In the genomic region with DNA sequence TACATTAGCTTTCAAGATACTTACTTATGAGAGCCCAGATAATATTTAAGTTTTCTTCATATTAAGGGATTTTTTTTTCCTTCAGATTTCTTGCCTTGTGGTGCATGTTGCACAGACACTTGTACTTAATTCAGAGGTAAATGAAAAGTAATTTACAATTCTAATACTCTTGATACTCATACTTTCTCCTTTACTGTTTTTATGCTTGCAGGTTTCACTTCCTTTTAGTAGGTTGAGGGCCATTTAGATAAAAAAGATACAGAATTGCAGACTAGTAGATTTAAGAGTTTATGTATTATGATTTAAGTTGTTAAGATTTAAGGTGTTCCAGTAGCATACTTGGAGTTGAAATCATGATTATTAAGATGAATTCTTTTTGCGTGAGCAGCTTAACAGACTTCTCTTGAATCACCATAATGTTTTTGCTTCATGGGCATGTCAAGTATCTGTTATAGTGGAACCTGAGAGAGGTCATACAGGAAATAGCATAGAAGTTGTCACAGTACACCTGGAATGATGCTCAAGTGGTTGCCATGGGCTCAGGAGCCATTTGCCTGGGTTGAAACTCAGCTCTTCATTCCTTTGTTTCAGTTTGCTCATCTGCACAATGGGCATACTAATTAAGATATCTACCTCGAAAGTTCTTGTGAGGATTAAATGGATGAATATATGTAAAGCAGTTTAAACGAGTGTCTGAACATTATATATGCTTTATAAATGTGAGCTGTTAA, we compare ENCODE assay signal across 20 cellular contexts.
DNase-seq lines count a peak whose midpoint lies in the region; ATAC-seq, FAIRE-seq and TF ChIP-seq lines count a peak whose summit lies in the region.
"Had no signal": no experiment of that assay in that cellular context is flagged by ENCODE, and none has a peak within 500 bp of the region (broad histone marks: within the 10 kb centered on the region; RNA-seq: fewer than 3 reads in every experiment).

No MANE protein-coding gene starts in this region.

- H3K9me3 ChIP-seq in sigmoid colon = no peaks in the 10 kb centered on the region
- H3K9me3 ChIP-seq in GM23248 (ENCODE audit: low read depth) = no peaks in the 10 kb centered on the region
- H3K9me3 ChIP-seq: BLaER1 treated with 17β-estradiol and CSF1 and Interleukin-3, amounts not matched to agents 10 nM and 100 nM; colonic mucosa; esophagus squamous epithelium; right atrium auricular region had no signal

- H4K20me1 ChIP-seq in GM23248 (ENCODE audit: insufficient read depth) = no peaks in the 10 kb centered on the region
- H4K20me1 ChIP-seq: BLaER1 treated with 17β-estradiol and CSF1 and Interleukin-3, amounts not matched to agents 10 nM and 100 nM had no signal

- H3K27me3 ChIP-seq in sigmoid colon (no peaks in the 10 kb centered on the region), GM23248 (replicated peaks; ENCODE audit: insufficient read depth) (no peaks in the 10 kb centered on the region)
- H3K27me3 ChIP-seq: BLaER1 treated with 17β-estradiol and CSF1 and Interleukin-3, amounts not matched to agents 10 nM and 100 nM; colonic mucosa; esophagus squamous epithelium; hepatocyte; right atrium auricular region had no signal

- ATAC-seq in GM18858 (IDR thresholded peaks at IDR 0.05; ENCODE audit: unreplicated experiment) (peak; percentile 73), HG02938 (IDR thresholded peaks at IDR 0.05; ENCODE audit: unreplicated experiment) (peak; percentile 79)
- ATAC-seq: left ventricle myocardium superior, natural killer cell had no signal

- peak; percentile 90 for FAIRE-seq in islet of Langerhans (lab: Jason Lieb, UNC)

- no peak overlapping the region for H2AFZ ChIP-seq in GM23248
- H2AFZ ChIP-seq: hepatocyte had no signal

- H3K4me2 ChIP-seq in GM23248 (ENCODE audit: unreplicated experiment) = no peak overlapping the region
- H3K4me2 ChIP-seq: BLaER1 treated with 17β-estradiol and CSF1 and Interleukin-3, amounts not matched to agents 10 nM and 100 nM; hepatocyte had no signal

- no peak for TF ChIP-seq EP300 in sigmoid colon (IDR thresholded peaks at IDR 0.05)

- WGBS in sigmoid colon, 2 donors = 87 to 95% methylated on average over 3 of the region's 3 CpGs
- WGBS in GM23248 (ENCODE audit: low coverage in 1 of 2, low lambda C conversion rate in 2 of 2, missing lambda C conversion rate in 2 of 2), 2 experiments = 90 to 93% methylated on average over 3 of the region's 3 CpGs

- in situ Hi-C loops in GM23248 (cut with MboI) = no loop called here

- H3K9ac ChIP-seq in GM23248 = no peak overlapping the region
- H3K9ac ChIP-seq: BLaER1 treated with 17β-estradiol and CSF1 and Interleukin-3, amounts not matched to agents 10 nM and 100 nM had no signal

- no peaks in the 10 kb centered on the region for H3F3A ChIP-seq in GM23248 (ENCODE audit: insufficient read depth)

- H3K4me1 ChIP-seq in sigmoid colon (peaks cover 0 to 18% (median 7%) of the 10 kb centered on the region in 4 donors), GM23248 (ENCODE audit: insufficient read depth) (no peaks in the 10 kb centered on the region)
- H3K4me1 ChIP-seq: BLaER1 treated with 17β-estradiol and CSF1 and Interleukin-3, amounts not matched to agents 10 nM and 100 nM; colonic mucosa; esophagus squamous epithelium had no signal

- no peaks in the 10 kb centered on the region for H3K79me2 ChIP-seq in GM23248 (ENCODE audit: insufficient read depth)
- H3K79me2 ChIP-seq: hepatocyte had no signal

- TF ChIP-seq CTCF in sigmoid colon (IDR thresholded peaks at IDR 0.05) = no peak

- TF ChIP-seq POLR2A in sigmoid colon (IDR thresholded peaks at IDR 0.05) = no peak

- intact Hi-C loops in sigmoid colon (cut with DNase I) = no loop called here

- DNase-seq in NCI-H2029 (lab: John Stamatoyannopoulos, UW) (peak; percentile 22), D341Med (ENCODE audit: low spot score) (no peak), sigmoid colon (no peak), GM23248 (no peak)
- no peak for DNase-seq in activated CD4-positive, alpha-beta T cell treated with anti-CD3 and anti-CD28 coated beads, Interleukin-2, amount 50 U/mL, for 48 hours
- DNase-seq: activated CD4-positive, alpha-beta T cell treated with anti-CD3 and anti-CD28 coated beads, Interleukin-2, amount 10 ng/mL, durations not matched to agents 7 days and 5 days; colonic mucosa; esophagus squamous epithelium; left ventricle myocardium superior; natural killer cell; NCI-H446; stimulated activated CD4-positive, alpha-beta T cell treated with anti-CD3 and anti-CD28 coated beads, Interleukin-4, amount 100 ng/mL, for 4 hours; stimulated activated naive CD4-positive, alpha-beta T cell treated with Interleukin-2 at 50 U/mL for 16 hours had no signal

- H3K9me2 ChIP-seq in GM23248 (ENCODE audit: insufficient read depth) = no peaks in the 10 kb centered on the region

- H3K36me3 ChIP-seq in sigmoid colon = no peaks in the 10 kb centered on the region
- H3K36me3 ChIP-seq in GM23248 (ENCODE audit: low read depth) = no peaks in the 10 kb centered on the region
- H3K36me3 ChIP-seq: BLaER1 treated with 17β-estradiol and CSF1 and Interleukin-3, amounts not matched to agents 10 nM and 100 nM; colonic mucosa; esophagus squamous epithelium; right atrium auricular region had no signal

- no peak overlapping the region for H3K4me3 ChIP-seq in sigmoid colon
- H3K4me3 ChIP-seq in GM23248 = no peak overlapping the region
- H3K4me3 ChIP-seq: BLaER1 treated with 17β-estradiol and CSF1 and Interleukin-3, amounts not matched to agents 10 nM and 100 nM; colonic mucosa; esophagus squamous epithelium; hepatocyte; right atrium auricular region had no signal

- peak overlapping the region in 1 of 4 donors; percentile 5 for H3K27ac ChIP-seq in sigmoid colon
- H3K27ac ChIP-seq in GM23248 = no peak overlapping the region
- H3K27ac ChIP-seq: BLaER1 treated with 17β-estradiol and CSF1 and Interleukin-3, amounts not matched to agents 10 nM and 100 nM; colonic mucosa; hepatocyte; right atrium auricular region; RWPE1 had no signal
